21 cellular contexts compared by ENCODE assay signal in the genomic region with DNA sequence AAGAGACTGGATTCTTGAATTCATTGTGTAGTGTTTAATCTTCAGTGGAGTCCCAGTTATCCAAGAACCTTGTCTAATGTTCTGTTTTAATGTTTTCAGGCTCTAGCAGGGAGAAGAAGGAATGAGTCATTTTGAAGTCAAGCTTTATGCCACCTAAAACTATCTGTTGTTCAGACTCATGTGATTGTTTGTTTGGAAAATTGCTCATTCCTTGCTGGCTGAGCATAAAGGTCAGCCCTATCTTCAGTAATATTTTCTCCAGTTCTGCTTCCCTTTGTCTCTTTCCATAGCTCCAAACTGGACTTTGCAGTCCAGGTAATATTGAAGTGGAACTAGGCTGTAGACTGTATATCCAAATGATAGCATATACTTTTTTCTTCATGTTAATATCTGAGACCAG.
"Had no signal": no experiment of that assay in that cellular context is flagged by ENCODE, and none has a peak within 500 bp of the region (broad histone marks: within the 10 kb centered on the region; RNA-seq: fewer than 3 reads in every experiment).

No MANE protein-coding gene starts in this region.

- H3K4me1 ChIP-seq: gastrocnemius medialis, heart left ventricle, lower lobe of right lung, psoas muscle, right lobe of liver, spleen, upper lobe of left lung had no signal

- H3K9me3 ChIP-seq: gastrocnemius medialis, heart left ventricle, lower lobe of right lung, psoas muscle, right lobe of liver, spleen, upper lobe of left lung had no signal

- H3K4me3 ChIP-seq: gastrocnemius medialis, heart left ventricle, lower lobe of right lung, psoas muscle, right lobe of liver, spleen, upper lobe of left lung had no signal

- H3K27ac ChIP-seq: epithelial cell of prostate, gastrocnemius medialis, heart left ventricle, lower lobe of right lung, psoas muscle, right lobe of liver, spleen, upper lobe of left lung, VCaP had no signal

- H3K27me3 ChIP-seq: gastrocnemius medialis, heart left ventricle, right lobe of liver, spleen, upper lobe of left lung had no signal

- H3K36me3 ChIP-seq: gastrocnemius medialis, heart left ventricle, lower lobe of right lung, right lobe of liver, spleen, upper lobe of left lung had no signal

- ATAC-seq: activated CD8-positive, alpha-beta memory T cell treated with anti-CD3 and anti-CD28 coated beads, Interleukin-2, amount 10 ng/mL, durations not matched to agents 7 days and 5 days; gastrocnemius medialis; heart left ventricle; left colon; lower lobe of right lung; psoas muscle; stimulated activated naive CD8-positive, alpha-beta T cell treated with anti-CD3 and anti-CD28 coated beads, Interleukin-15, amount 100 ng/mL, for 72 hours had no signal

- DNase-seq: activated CD4-positive, alpha-beta memory T cell treated with anti-CD3 and anti-CD28 coated beads for 36 hours; activated CD4-positive, alpha-beta T cell treated with anti-CD3 and anti-CD28 coated beads for 1 hour; activated CD8-positive, alpha-beta memory T cell treated with anti-CD3 and anti-CD28 coated beads, Interleukin-2, amount 10 ng/mL, durations not matched to agents 7 days and 5 days; activated naive CD4-positive, alpha-beta T cell treated with anti-CD3 and anti-CD28 coated beads, Interleukin-2, amount 10 ng/mL, durations not matched to agents 7 days and 5 days; activated T-cell treated with anti-CD3 and anti-CD28 coated beads, Interleukin-2, amount 50 U/mL, for 1 hour; effector memory CD4-positive, alpha-beta T cell; gastrocnemius medialis; heart left ventricle; left colon; lower lobe of right lung; midbrain; psoas muscle; right lobe of liver; spleen; stimulated activated CD4-positive, alpha-beta T cell treated with anti-CD3 and anti-CD28 coated beads, Interleukin-1b, Interleukin-23, amount 100 ng/mL, for 48 hours; stimulated activated naive CD8-positive, alpha-beta T cell treated with anti-CD3 and anti-CD28 coated beads, Interleukin-15, amount 100 ng/mL, for 72 hours; T-helper 1 cell; T1000; upper lobe of left lung had no signal
